ENCODE assay signal across 14 cellular contexts in the genomic region with DNA sequence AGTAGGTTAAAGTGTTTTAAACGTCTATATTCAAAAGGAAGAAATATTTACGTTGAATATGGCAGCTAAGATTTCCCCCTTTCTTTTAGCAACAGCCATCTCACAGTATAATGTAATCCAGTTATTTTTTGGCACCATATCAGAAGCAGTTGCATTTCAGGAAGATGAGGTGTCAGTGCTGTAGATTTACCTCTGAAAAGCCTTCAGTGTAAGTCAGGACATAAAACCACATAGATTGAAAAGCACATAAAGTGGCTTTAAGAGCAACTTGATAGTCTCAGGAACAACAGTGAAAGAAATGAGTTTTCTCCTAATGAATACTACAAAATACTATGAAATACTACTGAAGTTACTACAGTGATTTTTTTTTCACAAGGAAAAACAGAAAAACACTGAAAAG. TPM values are rescaled to one million over a fixed set of nuclear protein-coding genes. Genes with fewer than 3 reads are reported as not detected.
DNase-seq lines count a peak whose midpoint lies in the region; ATAC-seq, FAIRE-seq and TF ChIP-seq lines count a peak whose summit lies in the region.
"Had no signal": no experiment of that assay in that cellular context is flagged by ENCODE, and none has a peak within 500 bp of the region (broad histone marks: within the 10 kb centered on the region; RNA-seq: fewer than 3 reads in every experiment).

No MANE protein-coding gene starts in this region.

- H3K27me3 ChIP-seq in vagina: no peaks in the 10 kb centered on the region
- H3K27me3 ChIP-seq: BE2C had no signal

- H3K27me3 Mint-ChIP-seq in endothelial cell (ENCODE audit: unreplicated experiment): no peaks in the 10 kb centered on the region
- H3K27me3 Mint-ChIP-seq: activated CD8-positive, alpha-beta T cell treated with anti-CD3 and anti-CD28 coated beads for 36 hours had no signal

- TF ChIP-seq POLR2A in H54 (IDR thresholded peaks at IDR 0.05; ENCODE audit: low read depth, low read length): no peak
- TF ChIP-seq POLR2A in vagina (IDR thresholded peaks at IDR 0.05): no peak

- no peak overlapping the region for H3K27ac ChIP-seq in vagina

- TF ChIP-seq CTCF in fibroblast of the aortic adventitia (IDR thresholded peaks at IDR 0.05; ENCODE audit: insufficient read depth, low read length): no peak
- TF ChIP-seq CTCF in endothelial cell (IDR thresholded peaks at IDR 0.05; ENCODE audit: unreplicated experiment): no peak
- no peak for TF ChIP-seq CTCF in vagina (IDR thresholded peaks at IDR 0.05)

- no peaks in the 10 kb centered on the region for H3K9me3 ChIP-seq in vagina
- H3K9me3 ChIP-seq: BE2C had no signal

- H3K36me3 ChIP-seq in vagina: peaks cover 0 to 20% of the 10 kb centered on the region in 2 donors

- FAIRE-seq in H54 (lab: Jason Lieb, UNC): peak; percentile 87

- H3K27ac Mint-ChIP-seq in endothelial cell (ENCODE audit: unreplicated experiment): no peak overlapping the region
- H3K27ac Mint-ChIP-seq: activated CD8-positive, alpha-beta T cell treated with anti-CD3 and anti-CD28 coated beads for 36 hours; T-helper 1 cell treated with Interleukin-12 subunit alpha and Interleukin-12 subunit beta and Interleukin-4 antibody, amounts not matched to agents 30 μg/mL and 1 μg/mL, for 36 hours had no signal

- intact Hi-C loops in vagina (cut with DNase I): no loop called here

- no peak overlapping the region for H3K4me3 Mint-ChIP-seq in endothelial cell (ENCODE audit: unreplicated experiment)
- H3K4me3 Mint-ChIP-seq: activated CD8-positive, alpha-beta T cell treated with anti-CD3 and anti-CD28 coated beads for 36 hours; T-helper 1 cell treated with Interleukin-12 subunit alpha and Interleukin-12 subunit beta and Interleukin-4 antibody, amounts not matched to agents 30 μg/mL and 1 μg/mL, for 36 hours had no signal

- ATAC-seq in SK-N-SH treated with all-trans-retinoic acid at 6 μM for 48 hours: peak; percentile 75
- ATAC-seq: activated CD8-positive, alpha-beta T cell treated with anti-CD3 and anti-CD28 coated beads for 36 hours; sciatic nerve had no signal

- H3K4me1 Mint-ChIP-seq in endothelial cell (ENCODE audit: unreplicated experiment): no peaks in the 10 kb centered on the region

- H3K4me1 ChIP-seq in vagina: peaks cover 28% of the 10 kb centered on the region
- H3K4me1 ChIP-seq: BE2C had no signal

- no peak overlapping the region for H3K4me3 ChIP-seq in fibroblast of the aortic adventitia (ENCODE audit: low read depth, low read length)
- no peak overlapping the region for H3K4me3 ChIP-seq in vagina

- no peaks in the 10 kb centered on the region for H3K9me3 Mint-ChIP-seq in endothelial cell (ENCODE audit: unreplicated experiment)
- H3K9me3 Mint-ChIP-seq: activated CD8-positive, alpha-beta T cell treated with anti-CD3 and anti-CD28 coated beads for 36 hours; activated naive CD4-positive, alpha-beta T cell treated with anti-CD3 and anti-CD28 coated beads, Interleukin-2, amount 50 U/mL, for 72 hours; T-helper 1 cell treated with Interleukin-12 subunit alpha and Interleukin-12 subunit beta and Interleukin-4 antibody, amounts not matched to agents 30 μg/mL and 1 μg/mL, for 36 hours had no signal

- peak; percentile 38 for DNase-seq in A172 (ENCODE audit: low spot score)
- DNase-seq in H54 (ENCODE audit: insufficient read length, low spot score): peak; percentile 28
- peak; percentile 64 for DNase-seq in fibroblast of the aortic adventitia (ENCODE audit: low read depth)
- DNase-seq in foreskin melanocyte: no peak
- no peak for DNase-seq in endothelial cell (ENCODE audit: low spot score)
- DNase-seq in vagina (ENCODE audit: extremely low spot score in 2 of 2): no peak
- DNase-seq in occipital lobe (lab: John Stamatoyannopoulos, UW): no peak
- DNase-seq: activated CD8-positive, alpha-beta T cell treated with anti-CD3 and anti-CD28 coated beads for 36 hours; BE2C; effector CD4-positive, alpha-beta T cell had no signal

- no peaks in the 10 kb centered on the region for H3K36me3 Mint-ChIP-seq in endothelial cell (ENCODE audit: low read depth, unreplicated experiment)

TF ChIP-seq in SK-N-SH treated with all-trans-retinoic acid at 6 μM for 48 hours, 23 proteins besides CTCF, POLR2A, EP300 and RAD21:
- TF ChIP-seq TOX (CRISPR knock-in tag; IDR thresholded peaks at IDR 0.05; ENCODE audit: borderline replicate concordance) (no peak), BACH2 (CRISPR knock-in tag; IDR thresholded peaks at IDR 0.05; ENCODE audit: borderline replicate concordance) (no peak), RARB (CRISPR knock-in tag; IDR thresholded peaks at IDR 0.05) (no peak), PPARA (CRISPR knock-in tag; IDR thresholded peaks at IDR 0.05; ENCODE audit: borderline replicate concordance) (no peak)
- TF ChIP-seq, protein P1, sequence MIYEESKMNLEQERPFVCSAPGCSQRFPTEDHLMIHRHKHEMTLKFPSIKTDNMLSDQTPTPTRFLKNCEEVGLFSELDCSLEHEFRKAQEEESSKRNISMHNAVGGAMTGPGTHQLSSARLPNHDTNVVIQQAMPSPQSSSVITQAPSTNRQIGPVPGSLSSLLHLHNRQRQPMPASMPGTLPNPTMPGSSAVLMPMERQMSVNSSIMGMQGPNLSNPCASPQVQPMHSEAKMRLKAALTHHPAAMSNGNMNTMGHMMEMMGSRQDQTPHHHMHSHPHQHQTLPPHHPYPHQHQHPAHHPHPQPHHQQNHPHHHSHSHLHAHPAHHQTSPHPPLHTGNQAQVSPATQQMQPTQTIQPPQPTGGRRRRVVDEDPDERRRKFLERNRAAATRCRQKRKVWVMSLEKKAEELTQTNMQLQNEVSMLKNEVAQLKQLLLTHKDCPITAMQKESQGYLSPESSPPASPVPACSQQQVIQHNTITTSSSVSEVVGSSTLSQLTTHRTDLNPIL (CRISPR knock-in tag; IDR thresholded peaks at IDR 0.05; ENCODE audit: low read depth): no peak

RNA-seq across cellular contexts. Expression of a gene that starts 6.9 kb away (rescaled TPM):
- 4.9 and 7.7 TPM in 2 replicates for total RNA-seq in A172 (2014; rRNA removed; shearing (Covaris generic))
- total RNA-seq in fibroblast of the aortic adventitia (ENCODE audit: low replicate concordance) (27.2 and 32.5 TPM in 2 replicates), endothelial cell (ENCODE audit: unreplicated experiment) (17.2 TPM), vagina (32.9 TPM), occipital lobe (65.2 TPM)

RNA-seq across cellular contexts. Expression of a gene that starts 19.5 kb away (rescaled TPM):
- 28.9 and 31.3 TPM in 2 replicates for total RNA-seq in A172 (2014; rRNA removed; shearing (Covaris generic))
- total RNA-seq in fibroblast of the aortic adventitia (ENCODE audit: low replicate concordance) (18.3 TPM in 1 of 2 replicates, not detected in the other), endothelial cell (ENCODE audit: unreplicated experiment) (5.8 TPM), vagina (32.4 TPM), occipital lobe (16.2 TPM)

RNA-seq across cellular contexts. Expression of a gene that starts 25.1 kb away (rescaled TPM):
- 1.7 and 2.0 TPM in 2 replicates for total RNA-seq in A172 (2014; rRNA removed; shearing (Covaris generic))
- total RNA-seq in fibroblast of the aortic adventitia (ENCODE audit: low replicate concordance) (0.90 and 1.6 TPM in 2 replicates), endothelial cell (ENCODE audit: unreplicated experiment) (1.6 TPM), vagina (not detected), occipital lobe (2.8 TPM)

RNA-seq across cellular contexts. Expression of a gene that starts 41.6 kb away (rescaled TPM):
- 43.5 and 63.3 TPM in 2 replicates for total RNA-seq in A172 (2014; rRNA removed; shearing (Covaris generic))
- total RNA-seq in fibroblast of the aortic adventitia (ENCODE audit: low replicate concordance) (16.4 and 34.2 TPM in 2 replicates), endothelial cell (ENCODE audit: unreplicated experiment) (31.8 TPM), vagina (22.8 TPM), occipital lobe (20.3 TPM)

Comparison
In these comparisons a context has a peak if more than half of its experiments do, and no peak if none do; other contexts are left out.
1. DNase-seq: peak in A172 (single experiment), H54 (single experiment) and fibroblast of the aortic adventitia (single experiment); none in foreskin melanocyte (single experiment), endothelial cell (single experiment), vagina (0 of 2) and occipital lobe (single experiment).